ENCODE assay signal across 30 cellular contexts in genomic region chr15:48603922-48604321, GRCh38. TPM values are rescaled to one million over a fixed set of nuclear protein-coding genes. Genes with fewer than 3 reads are reported as not detected.
DNase-seq lines count a peak whose midpoint lies in the region; ATAC-seq and TF ChIP-seq lines count a peak whose summit lies in the region.
"Had no signal": no experiment of that assay in that cellular context is flagged by ENCODE, and none has a peak within 500 bp of the region (broad histone marks: within the 10 kb centered on the region; RNA-seq: fewer than 3 reads in every experiment).

No MANE protein-coding gene starts in this region.

- no peak overlapping the region for H4K5ac ChIP-seq in H9 (ENCODE audit: insufficient read length, low read depth, low read length)

- H3K79me2 ChIP-seq in H9 (ENCODE audit: insufficient read depth, low read length), result no peaks in the 10 kb centered on the region
- peaks cover 90% of the 10 kb centered on the region for H3K79me2 ChIP-seq in osteoblast (ENCODE audit: insufficient read depth, low read length)

- H2AFZ ChIP-seq in H9 (ENCODE audit: low read length) (no peak overlapping the region), osteoblast (ENCODE audit: low read length) (no peak overlapping the region)

- H2AK5ac ChIP-seq in H9 (ENCODE audit: insufficient read length, low read length), result no peak overlapping the region

- H4K8ac ChIP-seq in H9 (replicated peaks; ENCODE audit: insufficient read length, low read depth, low read length), result no peak overlapping the region

- H3K4me1 ChIP-seq in H9 (ENCODE audit: insufficient read depth, low read length) (peaks cover 3% of the 10 kb centered on the region; the same call in 1 of the 2 replicates), SJSA1 (replicated peaks) (peaks cover 42% of the 10 kb centered on the region), esophagus muscularis mucosa (peaks cover 20 to 52% (median 40%) of the 10 kb centered on the region in 4 donors), osteoblast (ENCODE audit: insufficient read depth, low read length) (peaks cover 31% of the 10 kb centered on the region)
- H3K4me1 ChIP-seq in CD8-positive, alpha-beta T cell (ENCODE audit: insufficient read depth, low read length), result no peaks in the 10 kb centered on the region
- H3K4me1 ChIP-seq: BLaER1 had no signal

- no peak overlapping the region for H3K9ac ChIP-seq in H9 (ENCODE audit: extremely low read depth, insufficient read length, low read length)
- H3K9ac ChIP-seq: BLaER1 had no signal

- H4K20me1 ChIP-seq in H9 (ENCODE audit: control insufficient read depth, insufficient read depth, insufficient read length), result no peaks in the 10 kb centered on the region
- peaks cover 9% of the 10 kb centered on the region for H4K20me1 ChIP-seq in osteoblast (ENCODE audit: insufficient read depth, low read length)
- H4K20me1 ChIP-seq: BLaER1 had no signal

- no peak overlapping the region for H2BK15ac ChIP-seq in H9 (ENCODE audit: low read depth, low read length)

- H2BK12ac ChIP-seq in H9 (ENCODE audit: insufficient read length, low read depth, low read length), result no peak overlapping the region

- H3K4me1 Mint-ChIP-seq in H9, result peaks cover 9 to 22% of the 10 kb centered on the region in 2 experiments
- no peaks in the 10 kb centered on the region for H3K4me1 Mint-ChIP-seq in activated CD4-positive, alpha-beta memory T cell treated with anti-CD3 and anti-CD28 coated beads for 36 hours (ENCODE audit: low read depth)
- no peaks in the 10 kb centered on the region for H3K4me1 Mint-ChIP-seq in CD8-positive, alpha-beta T cell (ENCODE audit: low read depth)
- H3K4me1 Mint-ChIP-seq: activated CD4-positive, alpha-beta T cell treated with anti-CD3 and anti-CD28 coated beads, Interleukin-2, amount 10 ng/mL, durations not matched to agents 7 days and 5 days; activated CD8-positive, alpha-beta memory T cell treated with anti-CD3 and anti-CD28 coated beads, Interleukin-2, amount 10 ng/mL, durations not matched to agents 7 days and 5 days; activated naive CD8-positive, alpha-beta T cell treated with anti-CD3 and anti-CD28 coated beads, Interleukin-2, amount 50 U/mL, for 24 hours; natural killer cell had no signal

- H3K27ac Mint-ChIP-seq in H9, result peak overlapping the region in 2 of 3 experiments; percentile 6 to 9; a peak in 1 of 7 replicates
- no peak overlapping the region for H3K27ac Mint-ChIP-seq in activated CD4-positive, alpha-beta memory T cell treated with anti-CD3 and anti-CD28 coated beads for 36 hours
- no peak overlapping the region for H3K27ac Mint-ChIP-seq in CD8-positive, alpha-beta T cell
- H3K27ac Mint-ChIP-seq: activated CD4-positive, alpha-beta T cell treated with anti-CD3 and anti-CD28 coated beads, Interleukin-2, amount 10 ng/mL, durations not matched to agents 7 days and 5 days; activated CD8-positive, alpha-beta memory T cell treated with anti-CD3 and anti-CD28 coated beads, Interleukin-2, amount 10 ng/mL, durations not matched to agents 7 days and 5 days; activated naive CD8-positive, alpha-beta T cell treated with anti-CD3 and anti-CD28 coated beads, Interleukin-2, amount 50 U/mL, for 24 hours; natural killer cell; T-helper 2 cell treated with Interferon-gamma antibody and Interleukin-4, amounts not matched to agents 5 μg/mL and 100 μg/mL, for 36 hours had no signal

- no peak overlapping the region for H3K4ac ChIP-seq in H9 (ENCODE audit: low read depth, low read length)

- no peaks in the 10 kb centered on the region for H3K36me3 Mint-ChIP-seq in H9 (ENCODE audit: insufficient read depth in 1 of 3, low read depth in 3 of 3)
- no peaks in the 10 kb centered on the region for H3K36me3 Mint-ChIP-seq in activated CD4-positive, alpha-beta memory T cell treated with anti-CD3 and anti-CD28 coated beads for 36 hours
- no peaks in the 10 kb centered on the region for H3K36me3 Mint-ChIP-seq in CD8-positive, alpha-beta T cell
- H3K36me3 Mint-ChIP-seq: activated CD8-positive, alpha-beta memory T cell treated with anti-CD3 and anti-CD28 coated beads, Interleukin-2, amount 10 ng/mL, durations not matched to agents 7 days and 5 days; natural killer cell had no signal

- no peaks in the 10 kb centered on the region for H3K23me2 ChIP-seq in H9 (ENCODE audit: insufficient read length, low read depth, low read length, poor library complexity, severe bottlenecking)

- no peak overlapping the region for H3K4me3 Mint-ChIP-seq in H9
- no peak overlapping the region for H3K4me3 Mint-ChIP-seq in activated CD4-positive, alpha-beta memory T cell treated with anti-CD3 and anti-CD28 coated beads for 36 hours
- no peak overlapping the region for H3K4me3 Mint-ChIP-seq in CD8-positive, alpha-beta T cell
- H3K4me3 Mint-ChIP-seq: activated CD4-positive, alpha-beta T cell treated with anti-CD3 and anti-CD28 coated beads, Interleukin-2, amount 10 ng/mL, durations not matched to agents 7 days and 5 days; activated CD8-positive, alpha-beta memory T cell treated with anti-CD3 and anti-CD28 coated beads, Interleukin-2, amount 10 ng/mL, durations not matched to agents 7 days and 5 days; activated naive CD8-positive, alpha-beta T cell treated with anti-CD3 and anti-CD28 coated beads, Interleukin-2, amount 50 U/mL, for 24 hours; brain; natural killer cell; T-helper 2 cell treated with Interferon-gamma antibody and Interleukin-4, amounts not matched to agents 5 μg/mL and 100 μg/mL, for 36 hours had no signal

- no peak for ATAC-seq in CD8-positive, alpha-beta T cell
- ATAC-seq: activated CD8-positive, alpha-beta memory T cell treated with anti-CD3 and anti-CD28 coated beads, Interleukin-2, amount 10 ng/mL, durations not matched to agents 7 days and 5 days; activated naive CD8-positive, alpha-beta T cell treated with anti-CD3 and anti-CD28 coated beads, Interleukin-2, amount 50 U/mL, for 24 hours; gastrocnemius medialis; HCT116; left lobe of liver; natural killer cell; upper lobe of right lung had no signal

- H3K27ac ChIP-seq in H9 (ENCODE audit: insufficient read length, low read depth, low read length) (no peak overlapping the region), SJSA1 (peak overlapping the region; percentile 86), esophagus muscularis mucosa (replicated peaks in 1 of 4) (peak overlapping the region; percentile 16 to 50 (median 19)), osteoblast (ENCODE audit: low read depth, low read length) (peak overlapping the region; percentile 92)
- no peak overlapping the region for H3K27ac ChIP-seq in CD8-positive, alpha-beta T cell (ENCODE audit: low read depth, low read length)
- H3K27ac ChIP-seq: BLaER1, upper lobe of right lung, VCaP had no signal

- no peak for TF ChIP-seq CTCF in H9 (conservative IDR thresholded peaks at IDR 0.05)
- TF ChIP-seq CTCF in esophagus muscularis mucosa (IDR thresholded peaks at IDR 0.05), result no peak
- TF ChIP-seq CTCF in osteoblast (IDR thresholded peaks at IDR 0.05; ENCODE audit: extremely low read depth, low read depth, low read length), result no peak
- TF ChIP-seq CTCF in CD8-positive, alpha-beta T cell (IDR thresholded peaks at IDR 0.05), result no peak

- DNase-seq in H9 (no peak), SJSA1 (ENCODE audit: low read depth in 1 of 2, low spot score in 2 of 2) (no peak), esophagus muscularis mucosa (ENCODE audit: extremely low spot score) (no peak), osteoblast (ENCODE audit: insufficient read length, low spot score, missing footprints) (no peak)
- no peak for DNase-seq in activated CD4-positive, alpha-beta memory T cell treated with anti-CD3 and anti-CD28 coated beads for 36 hours
- DNase-seq in stimulated activated CD4-positive, alpha-beta T cell treated with anti-CD3 and anti-CD28 coated beads, Interleukin-4, amount 100 ng/mL, for 1 hour, result no peak
- DNase-seq in CD8-positive, alpha-beta T cell, result no peak
- no peak for DNase-seq in activated CD4-positive, alpha-beta T cell treated with anti-CD3 and anti-CD28 coated beads for 4 hours
- DNase-seq: activated CD4-positive, alpha-beta T cell treated with anti-CD3 and anti-CD28 coated beads, Interleukin-2, amount 10 ng/mL, durations not matched to agents 7 days and 5 days; activated CD8-positive, alpha-beta memory T cell treated with anti-CD3 and anti-CD28 coated beads, Interleukin-2, amount 10 ng/mL, durations not matched to agents 7 days and 5 days; activated naive CD8-positive, alpha-beta T cell treated with anti-CD3 and anti-CD28 coated beads, Interleukin-2, amount 50 U/mL, for 24 hours; activated T-cell treated with anti-CD3 and anti-CD28 coated beads, Interleukin-2, amount 50 U/mL, for 48 hours; COR-L47; effector CD4-positive, alpha-beta T cell; erythroblast; gastrocnemius medialis; hippocampal formation; midbrain; natural killer cell; NCI-H1436; NCI-H2107; NCI-H446 treated with DMSO at 0.1 percent for 48 hours; small intestine; upper lobe of right lung had no signal

- 0 out of 5 replicates have a peak, but pooled peaks cover 0 to 2% of the 10 kb centered on the region in 2 experiments for H3K9me3 Mint-ChIP-seq in H9
- H3K9me3 Mint-ChIP-seq in activated CD4-positive, alpha-beta memory T cell treated with anti-CD3 and anti-CD28 coated beads for 36 hours, result peaks cover 2% of the 10 kb centered on the region
- no peaks in the 10 kb centered on the region for H3K9me3 Mint-ChIP-seq in CD8-positive, alpha-beta T cell
- H3K9me3 Mint-ChIP-seq: activated CD4-positive, alpha-beta T cell treated with anti-CD3 and anti-CD28 coated beads, Interleukin-2, amount 10 ng/mL, durations not matched to agents 7 days and 5 days; activated naive CD8-positive, alpha-beta T cell treated with anti-CD3 and anti-CD28 coated beads, Interleukin-2, amount 50 U/mL, for 24 hours; brain; T-helper 2 cell treated with Interferon-gamma antibody and Interleukin-4, amounts not matched to agents 5 μg/mL and 100 μg/mL, for 36 hours had no signal

- H3K36me3 ChIP-seq in SJSA1 (peaks cover 84% of the 10 kb centered on the region), esophagus muscularis mucosa (peaks cover 0 to 25% (median 9%) of the 10 kb centered on the region in 4 donors), osteoblast (ENCODE audit: insufficient read depth, low read length) (peaks cover 81% of the 10 kb centered on the region)
- no peaks in the 10 kb centered on the region for H3K36me3 ChIP-seq in CD8-positive, alpha-beta T cell (ENCODE audit: insufficient read depth, low read length)
- H3K36me3 ChIP-seq: BLaER1, gastrocnemius medialis had no signal

- no peak overlapping the region for H3K4me2 ChIP-seq in H9 (ENCODE audit: insufficient read depth, insufficient read length, low read length)
- no peak overlapping the region for H3K4me2 ChIP-seq in osteoblast (ENCODE audit: insufficient read depth, low read length)
- H3K4me2 ChIP-seq: BLaER1 had no signal

- no peak overlapping the region for H3K23ac ChIP-seq in H9 (ENCODE audit: insufficient read length, low read depth, low read length)

- H3T11ph ChIP-seq in H9 (ENCODE audit: low read length), result no peak overlapping the region

- no peak overlapping the region for H3K14ac ChIP-seq in H9 (ENCODE audit: insufficient read depth, low read length)

- POLR2A ChIA-PET in activated CD4-positive, alpha-beta memory T cell treated with anti-CD3 and anti-CD28 coated beads for 36 hours (lab: Charles Lee), result no interaction called here
- POLR2A ChIA-PET in CD8-positive, alpha-beta T cell (lab: Charles Lee), result no interaction called here

- H2BK20ac ChIP-seq in H9 (ENCODE audit: low read depth, low read length, poor library complexity, severe bottlenecking), result no peak overlapping the region

- intact Hi-C loops in esophagus muscularis mucosa (cut with DNase I), result no loop called here
- intact Hi-C loops in activated CD4-positive, alpha-beta memory T cell treated with anti-CD3 and anti-CD28 coated beads for 36 hours (cut with micrococcal nuclease), result no loop called here
- intact Hi-C loops in CD8-positive, alpha-beta T cell (cut with DNase I, micrococcal nuclease), result no loop called here

- no peak for TF ChIP-seq EP300 in esophagus muscularis mucosa (IDR thresholded peaks at IDR 0.05)

- WGBS in H9 (ENCODE audit: extremely low coverage, insufficient read length, low lambda C conversion rate), result no CpG with 5 or more reads among the region's 3 CpGs
- 67% methylated on average over 3 of the region's 3 CpGs for WGBS in esophagus muscularis mucosa

- no peaks in the 10 kb centered on the region for H3K27me3 Mint-ChIP-seq in H9 (ENCODE audit: low read depth)
- H3K27me3 Mint-ChIP-seq in activated CD4-positive, alpha-beta memory T cell treated with anti-CD3 and anti-CD28 coated beads for 36 hours, result peaks cover 3% of the 10 kb centered on the region
- H3K27me3 Mint-ChIP-seq in CD8-positive, alpha-beta T cell (ENCODE audit: low read depth), result peaks cover 4% of the 10 kb centered on the region
- H3K27me3 Mint-ChIP-seq: activated CD4-positive, alpha-beta T cell treated with anti-CD3 and anti-CD28 coated beads, Interleukin-2, amount 10 ng/mL, durations not matched to agents 7 days and 5 days; activated naive CD8-positive, alpha-beta T cell treated with anti-CD3 and anti-CD28 coated beads, Interleukin-2, amount 50 U/mL, for 24 hours; brain had no signal

- H3K9me3 ChIP-seq in H9 (ENCODE audit: control insufficient read depth, low read depth, low read length), result no peaks in the 10 kb centered on the region
- no peaks in the 10 kb centered on the region for H3K9me3 ChIP-seq in SJSA1 (replicated peaks)
- H3K9me3 ChIP-seq in esophagus muscularis mucosa, result no peaks in the 10 kb centered on the region
- H3K9me3 ChIP-seq in osteoblast (ENCODE audit: low read depth, low read length), result no peaks in the 10 kb centered on the region
- H3K9me3 ChIP-seq in CD8-positive, alpha-beta T cell (ENCODE audit: low read length), result no peaks in the 10 kb centered on the region
- H3K9me3 ChIP-seq: BLaER1, gastrocnemius medialis, upper lobe of right lung had no signal

- TF ChIP-seq POLR2A in esophagus muscularis mucosa (IDR thresholded peaks at IDR 0.05; ENCODE audit: low read depth), result no peak

- no peak overlapping the region for H3K18ac ChIP-seq in H9 (ENCODE audit: insufficient read length, low read depth, low read length)

- no peak overlapping the region for H2BK5ac ChIP-seq in H9 (ENCODE audit: insufficient read length, low read length)

- no peaks in the 10 kb centered on the region for H3K79me1 ChIP-seq in H9 (ENCODE audit: insufficient read depth, low read depth, low read length, poor library complexity, severe bottlenecking)

- H3K27me3 ChIP-seq in H9 (ENCODE audit: insufficient read depth, low read length) (no peaks in the 10 kb centered on the region), SJSA1 (replicated peaks) (no peaks in the 10 kb centered on the region), esophagus muscularis mucosa (no peaks in the 10 kb centered on the region), osteoblast (ENCODE audit: insufficient read depth, low read length) (no peaks in the 10 kb centered on the region)
- H3K27me3 ChIP-seq in CD8-positive, alpha-beta T cell (ENCODE audit: insufficient read depth, low read length), result no peaks in the 10 kb centered on the region
- H3K27me3 ChIP-seq: BLaER1, gastrocnemius medialis, upper lobe of right lung had no signal

- H2BK120ac ChIP-seq in H9 (ENCODE audit: low read depth, low read length, poor library complexity, severe bottlenecking), result no peak overlapping the region

- no peak overlapping the region for H4K91ac ChIP-seq in H9 (ENCODE audit: insufficient read length, low read depth, low read length)

- H3K56ac ChIP-seq in H9 (ENCODE audit: insufficient read length, low read depth, low read length), result no peak overlapping the region

- H3K4me3 ChIP-seq in SJSA1 (no peak overlapping the region), esophagus muscularis mucosa (no peak overlapping the region), osteoblast (ENCODE audit: insufficient read depth, low read length) (no peak overlapping the region)
- H3K4me3 ChIP-seq in CD8-positive, alpha-beta T cell (ENCODE audit: low read depth, low read length), result no peak overlapping the region
- H3K4me3 ChIP-seq: BLaER1, upper lobe of right lung had no signal

- CTCF ChIA-PET in activated CD4-positive, alpha-beta memory T cell treated with anti-CD3 and anti-CD28 coated beads for 36 hours (lab: Charles Lee), result no interaction called here
- CTCF ChIA-PET in CD8-positive, alpha-beta T cell (lab: Charles Lee), result no interaction called here

RNA-seq across cellular contexts. Expression of gene FBN1, which starts 41.6 kb away (rescaled TPM):
- 3.6 and 4.9 TPM in 2 replicates for total RNA-seq in H9 (2021)
- total RNA-seq in SJSA1 (2014; rRNA removed; shearing (Covaris generic)), result 352 and 372 TPM in 2 replicates
- 100 to 1,000 TPM; 159 to 253 (median 226) TPM for total RNA-seq in esophagus muscularis mucosa
- total RNA-seq in osteoblast, result 1,453 and 1,556 TPM in 2 replicates
- under 1 TPM; 0.34 to 0.52 TPM for total RNA-seq in activated CD4-positive, alpha-beta memory T cell treated with anti-CD3 and anti-CD28 coated beads for 36 hours
- total RNA-seq in CD8-positive, alpha-beta T cell, result under 1 TPM; 0.11 to 0.27 TPM

Comparison
In these comparisons a context has a peak if more than half of its experiments do, and no peak if none do; other contexts are left out.
1. H3K27ac ChIP-seq: peak in SJSA1 (single experiment), esophagus muscularis mucosa (4 of 4) and osteoblast (single experiment); none in H9 (single experiment) and CD8-positive, alpha-beta T cell (single experiment).
2. H3K27ac Mint-ChIP-seq: peak in H9 (2 of 3); none in activated CD4-positive, alpha-beta memory T cell treated with anti-CD3 and anti-CD28 coated beads for 36 hours (single experiment) and CD8-positive, alpha-beta T cell (single experiment).
3. RNA of gene FBN1, which starts 41.6 kb away (total RNA-seq): 1,453 to 1,556 TPM in osteoblast, 352 to 372 TPM in SJSA1 and 159 to 253 TPM in esophagus muscularis mucosa; 3.6 to 4.9 TPM in H9, 0.34 to 0.52 TPM in activated CD4-positive, alpha-beta memory T cell treated with anti-CD3 and anti-CD28 coated beads for 36 hours and 0.11 to 0.27 TPM in CD8-positive, alpha-beta T cell; every median in the first group is over 10 times any median in the second.